In the genomic region with DNA sequence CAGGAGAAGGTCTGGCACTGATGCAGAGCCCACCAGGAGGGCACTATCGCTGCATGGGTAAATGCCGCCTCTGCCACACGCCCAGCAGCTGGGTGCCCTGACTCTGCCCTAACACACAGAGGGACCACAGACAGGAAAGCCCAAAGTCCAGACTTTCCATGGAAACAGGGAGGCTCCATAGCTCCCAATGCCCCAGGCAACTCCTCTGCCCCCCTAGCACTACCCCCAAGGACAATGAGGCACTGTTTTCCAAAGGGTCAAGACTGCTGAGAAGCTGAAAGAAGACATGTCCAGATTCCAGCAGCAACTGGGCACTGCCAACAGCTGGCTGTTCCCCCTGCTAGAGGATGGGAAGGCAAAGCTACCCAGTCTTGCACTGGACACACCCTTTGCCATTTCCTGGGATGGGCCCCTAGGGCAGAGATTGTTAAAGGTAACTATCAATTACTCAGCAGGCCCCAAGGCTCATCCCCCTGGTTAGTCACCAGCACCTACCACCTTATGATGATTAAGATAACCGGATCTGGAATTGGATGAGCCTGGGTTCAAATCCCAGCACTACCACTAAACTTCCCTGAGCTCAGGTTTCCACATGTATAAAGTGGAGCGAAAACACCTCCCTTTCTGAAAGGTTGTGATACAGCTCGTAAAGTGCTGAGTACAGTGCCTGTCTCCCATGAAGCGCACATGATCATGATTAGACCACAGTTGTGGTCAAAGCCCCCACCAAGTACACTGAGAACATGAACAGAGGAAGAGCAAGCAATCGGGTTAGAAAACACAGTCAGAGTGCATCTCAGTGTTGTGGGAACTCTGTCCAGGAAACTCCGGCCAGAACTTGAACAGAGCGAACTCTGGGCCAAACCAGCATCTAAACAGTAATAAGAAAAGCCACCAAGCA, we compare ENCODE assay signal across 6 cellular contexts.
DNase-seq lines count a peak whose midpoint lies in the region; ATAC-seq lines count a peak whose summit lies in the region.

No MANE protein-coding gene starts in this region.

- no peak for DNase-seq in T-helper 2 cell treated with Interferon-gamma antibody and Interleukin-4, amounts not matched to agents 5 μg/mL and 100 μg/mL, for 36 hours (ENCODE audit: low spot score)
- DNase-seq in islet precursor cell (peak; percentile 80), inferior parietal cortex (ENCODE audit: extremely low spot score) (no peak)

- peaks cover 63% of the 10 kb centered on the region for H3K4me1 Mint-ChIP-seq in T-helper 2 cell treated with Interferon-gamma antibody and Interleukin-4, amounts not matched to agents 5 μg/mL and 100 μg/mL, for 36 hours (ENCODE audit: low read depth)

- H3K79me2 ChIP-seq in ACC112 (ENCODE audit: control insufficient read depth, insufficient read depth, low read length, unreplicated experiment), result peaks cover 82% of the 10 kb centered on the region

- no peak for ATAC-seq in GM19023 (IDR thresholded peaks at IDR 0.05; ENCODE audit: unreplicated experiment)
- no peak for ATAC-seq in GM21825 (IDR thresholded peaks at IDR 0.05; ENCODE audit: unreplicated experiment)

- H3K27ac ChIP-seq in ACC112 (ENCODE audit: low read depth, low read length), result peak overlapping the region; percentile 54

- peaks cover 58% of the 10 kb centered on the region for H3K4me1 ChIP-seq in ACC112 (ENCODE audit: control insufficient read depth, insufficient read depth, low read length, unreplicated experiment)

- H3K27ac Mint-ChIP-seq in T-helper 2 cell treated with Interferon-gamma antibody and Interleukin-4, amounts not matched to agents 5 μg/mL and 100 μg/mL, for 36 hours, result peak overlapping the region; percentile 81

- no peaks in the 10 kb centered on the region for H3K27me3 ChIP-seq in ACC112 (ENCODE audit: insufficient read depth, low read length)

- H3K4me3 ChIP-seq in ACC112 (ENCODE audit: low read depth, low read length), result peak overlapping the region; percentile 99

- no peaks in the 10 kb centered on the region for H3K9me3 Mint-ChIP-seq in T-helper 2 cell treated with Interferon-gamma antibody and Interleukin-4, amounts not matched to agents 5 μg/mL and 100 μg/mL, for 36 hours

- no peak overlapping the region for H2AFZ ChIP-seq in ACC112 (ENCODE audit: low read length, unreplicated experiment)

- no peaks in the 10 kb centered on the region; the same call in 1 of the 2 replicates for H3K36me3 ChIP-seq in ACC112 (ENCODE audit: insufficient read depth, low read length)

- H3K36me3 Mint-ChIP-seq in T-helper 2 cell treated with Interferon-gamma antibody and Interleukin-4, amounts not matched to agents 5 μg/mL and 100 μg/mL, for 36 hours (ENCODE audit: low read depth), result peaks cover 55% of the 10 kb centered on the region

- no peaks in the 10 kb centered on the region for H3K27me3 Mint-ChIP-seq in T-helper 2 cell treated with Interferon-gamma antibody and Interleukin-4, amounts not matched to agents 5 μg/mL and 100 μg/mL, for 36 hours (ENCODE audit: low read depth)

- peak overlapping the region; percentile 99 for H3K4me3 Mint-ChIP-seq in T-helper 2 cell treated with Interferon-gamma antibody and Interleukin-4, amounts not matched to agents 5 μg/mL and 100 μg/mL, for 36 hours
